In the genomic region with DNA sequence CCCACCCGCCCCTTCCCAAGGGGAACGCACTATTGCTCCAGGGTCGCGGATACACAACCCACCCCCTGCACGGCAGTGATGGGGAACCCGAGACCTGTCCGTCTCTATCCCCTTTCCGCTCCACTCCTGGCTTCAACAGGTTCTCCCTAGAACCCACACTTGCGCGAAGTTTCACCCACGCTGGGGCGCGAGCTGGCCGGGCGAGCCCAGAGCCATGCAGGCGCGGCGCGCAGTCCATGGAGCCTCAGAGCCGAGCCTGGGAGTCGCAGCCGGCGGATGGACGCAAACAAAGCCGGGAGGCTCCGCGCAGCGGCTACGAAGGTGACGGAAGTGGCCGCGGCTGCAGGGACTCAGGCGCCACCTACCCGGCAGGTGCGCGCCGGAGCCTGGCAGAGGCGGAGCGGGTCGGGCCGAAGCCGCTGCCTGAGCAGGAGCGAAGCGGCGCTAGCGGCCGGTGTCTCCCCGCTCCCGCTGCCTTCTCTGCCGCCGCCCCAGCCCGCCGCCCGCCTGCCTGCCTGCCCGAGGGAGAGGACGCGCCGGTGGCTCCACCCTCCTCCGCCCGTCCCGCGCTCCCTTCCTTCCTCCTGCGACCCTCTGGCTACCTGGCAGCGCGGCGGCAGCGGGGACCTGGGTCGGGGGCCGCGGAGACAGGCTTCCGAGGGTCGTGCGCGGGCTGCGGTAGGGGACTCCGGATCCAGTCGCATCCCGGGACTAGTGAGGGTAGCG, we compare ENCODE assay signal across 9 cellular contexts. TPM values are rescaled to one million over a fixed set of nuclear protein-coding genes. Genes with fewer than 3 reads are reported as not detected.
DNase-seq lines count a peak whose midpoint lies in the region; ATAC-seq, FAIRE-seq and TF ChIP-seq lines count a peak whose summit lies in the region.
"Had no signal": no experiment of that assay in that cellular context is flagged by ENCODE, and none has a peak within 500 bp of the region (broad histone marks: within the 10 kb centered on the region; RNA-seq: fewer than 3 reads in every experiment).

No MANE protein-coding gene starts in this region.

- peaks cover 62% of the 10 kb centered on the region for H3K27me3 Mint-ChIP-seq in GM23338 (ENCODE audit: insufficient read depth, low read depth, poor library complexity)

- dilution Hi-C loops in endothelial cell of umbilical vein (cut with MboI; ENCODE audit: extremely low pct_ligation_motif_present, low sequenced_read_pairs), result no loop called here

- H3K36me3 ChIP-seq in GM23338 (ENCODE audit: insufficient read depth) (no peaks in the 10 kb centered on the region), endothelial cell of umbilical vein (ENCODE audit: control insufficient read depth in 2 of 2, extremely low read depth in 1 of 2, insufficient read depth in 2 of 2, low read length in 2 of 2) (no peaks in the 10 kb centered on the region), pancreas (no peaks in the 10 kb centered on the region)

- no peak overlapping the region for H3K9ac ChIP-seq in endothelial cell of umbilical vein (replicated peaks; ENCODE audit: extremely low read depth, insufficient read depth, low read length)

- POLR2A ChIA-PET in endothelial cell of umbilical vein (lab: Charles Lee), result no interaction called here

- no peaks in the 10 kb centered on the region for H3K9me1 ChIP-seq in endothelial cell of umbilical vein (replicated peaks; ENCODE audit: control insufficient read depth, extremely low read depth, insufficient read depth, low read length)

- 1% methylated on average over 61 to 79 of the region's 79 CpGs for WGBS in pancreas, 2 donors

- H3K4me1 ChIP-seq in GM23338 (ENCODE audit: insufficient read depth), result peaks cover 36% of the 10 kb centered on the region
- no peaks in the 10 kb centered on the region for H3K4me1 ChIP-seq in endothelial cell of umbilical vein (ENCODE audit: control insufficient read depth, extremely low read depth, insufficient read depth, low read length)
- peaks cover 0 to 11% (median 0%) of the 10 kb centered on the region in 3 donors for H3K4me1 ChIP-seq in pancreas

- H3K27me3 ChIP-seq in GM23338 (ENCODE audit: insufficient read depth), result peaks cover 44% of the 10 kb centered on the region
- peaks cover 51 to 68% of the 10 kb centered on the region in 2 experiments for H3K27me3 ChIP-seq in endothelial cell of umbilical vein (ENCODE audit: control insufficient read depth in 2 of 2, insufficient read depth in 2 of 2, low read length in 2 of 2)
- H3K27me3 ChIP-seq in pancreas, result peaks cover 0 to 22% (median 4%) of the 10 kb centered on the region in 4 donors

- FAIRE-seq in endothelial cell of umbilical vein (lab: Jason Lieb, UNC) (no peak), pancreas (lab: Jason Lieb, UNC) (no peak)

- H3K27ac Mint-ChIP-seq in GM23338, result no peak overlapping the region
- H3K27ac Mint-ChIP-seq: dendritic cell treated with granulocyte-macrophage colony-stimulating factor and Interleukin-4, amounts not matched to agents 40 ng/mL and 50 ng/mL, for 4 days had no signal

- H3K79me2 ChIP-seq in GM23338 (replicated peaks; ENCODE audit: insufficient read depth), result peaks cover 19% of the 10 kb centered on the region; the same call in 1 of the 2 replicates
- no peaks in the 10 kb centered on the region for H3K79me2 ChIP-seq in endothelial cell of umbilical vein (ENCODE audit: control insufficient read depth, insufficient read depth, low read length)

- H2AFZ ChIP-seq in GM23338 (peak overlapping the region; percentile 76; the same call in 1 of the 2 replicates), endothelial cell of umbilical vein (ENCODE audit: low read depth, low read length) (no peak overlapping the region)

- H3K27ac ChIP-seq in GM23338 (ENCODE audit: low read depth), result no peak overlapping the region
- no peak overlapping the region for H3K27ac ChIP-seq in endothelial cell of umbilical vein (ENCODE audit: insufficient read depth, low read depth, low read length)
- no peak overlapping the region for H3K27ac ChIP-seq in pancreas

- TF ChIP-seq POLR2A in endothelial cell of umbilical vein (IDR thresholded peaks at IDR 0.05; ENCODE audit: low read depth, low read length), result no peak

- peaks cover 25% of the 10 kb centered on the region for H3K36me3 Mint-ChIP-seq in GM23338 (ENCODE audit: low read depth)

- peaks cover 41% of the 10 kb centered on the region for H3K4me1 Mint-ChIP-seq in GM23338

- peaks cover 16% of the 10 kb centered on the region for H3K9me3 Mint-ChIP-seq in GM23338

- TF ChIP-seq CTCF in GM23338 (conservative IDR thresholded peaks at IDR 0.05; ENCODE audit: low read depth in 2 of 2), result no peak; a peak in 1 of 4 replicates
- TF ChIP-seq CTCF in endothelial cell of umbilical vein (IDR thresholded peaks at IDR 0.05; ENCODE audit: extremely low read depth in 1 of 2, insufficient read depth in 1 of 2, low read depth in 1 of 2, low read length in 2 of 2), result no peak
- no peak for TF ChIP-seq CTCF in pancreas (IDR thresholded peaks at IDR 0.05)

- H3K9me3 ChIP-seq in endothelial cell of umbilical vein (replicated peaks; ENCODE audit: control insufficient read depth, insufficient read depth, low read length) (no peaks in the 10 kb centered on the region), pancreas (no peaks in the 10 kb centered on the region)

- peaks cover 22% of the 10 kb centered on the region for H3F3A ChIP-seq in GM23338 (replicated peaks; ENCODE audit: low read depth)

- BruUV-seq in endothelial cell of umbilical vein (replicated peaks; lab: Mats Ljungman, UMichigan), result no TSS peak

- intact Hi-C loops in endothelial cell of umbilical vein (cut with micrococcal nuclease), result no loop called here
- intact Hi-C loops in pancreas (cut with DNase I), result no loop called here

- peak; percentile 8 for ATAC-seq in GM23338
- ATAC-seq in pancreas, result peak; percentile 74 to 92 (median 90)
- no peak for ATAC-seq in GM19351 (IDR thresholded peaks at IDR 0.05; ENCODE audit: unreplicated experiment)

- peak overlapping the region; percentile 91 for H3K4me3 ChIP-seq in GM23338
- no peak overlapping the region for H3K4me3 ChIP-seq in endothelial cell of umbilical vein (replicated peaks in 1 of 3; ENCODE audit: insufficient read depth in 1 of 3, low read depth in 1 of 3, low read length in 3 of 3)
- H3K4me3 ChIP-seq in pancreas, result peak overlapping the region; percentile 5 to 49 (median 18)

- CTCF ChIA-PET in endothelial cell of umbilical vein (lab: Charles Lee), result interaction anchor here (1.1 kb wide), 1 partner anchor 10 kb away, joined by 3 read pairs; no protein-coding TSS in a partner anchor

- H3K4me2 ChIP-seq in GM23338 (peak overlapping the region; percentile 96), endothelial cell of umbilical vein (ENCODE audit: insufficient read depth, low read length) (no peak overlapping the region)

- H3K4me3 Mint-ChIP-seq in GM23338, result peak overlapping the region; percentile 83
- H3K4me3 Mint-ChIP-seq: dendritic cell treated with granulocyte-macrophage colony-stimulating factor and Interleukin-4, amounts not matched to agents 40 ng/mL and 50 ng/mL, for 4 days had no signal

- H4K20me1 ChIP-seq in GM23338 (replicated peaks; ENCODE audit: insufficient read depth) (no peaks in the 10 kb centered on the region), endothelial cell of umbilical vein (replicated peaks; ENCODE audit: control insufficient read depth, extremely low read depth, insufficient read depth, low read length) (no peaks in the 10 kb centered on the region)

- DNase-seq in GM23338 (ENCODE audit: low spot score), result peak; percentile 77
- DNase-seq in NCI-H748 (lab: John Stamatoyannopoulos, UW; ENCODE audit: unreplicated experiment), result peak; percentile 89
- no peak for DNase-seq in endothelial cell of umbilical vein (ENCODE audit: low read depth, low spot score)
- peak; percentile 29 to 85 (median 54) for DNase-seq in pancreas
- no peak for DNase-seq in EL
- no peak for DNase-seq in cerebellum (ENCODE audit: low spot score)
- no peak for DNase-seq in SKM-1 treated with dmso at 0.1 percent for 144 hours (lab: John Stamatoyannopoulos, UW; ENCODE audit: unreplicated experiment)

- H3K9me2 ChIP-seq in GM23338 (ENCODE audit: insufficient read depth), result no peaks in the 10 kb centered on the region

RNA-seq across cellular contexts. Expression of gene ALPG, which starts 14.0 kb away (rescaled TPM):
- total RNA-seq in GM23338 (2014; rRNA removed; shearing (Covaris generic)), result 2.5 and 3.8 TPM in 2 replicates
- polyA plus RNA-seq in GM23338 (2016; fragmentation: Nextera tagmentation; extraction: Ambion mirVana) (0.89 and 1.4 TPM in 2 replicates), endothelial cell of umbilical vein (not detected in 2 replicates), pancreas (not detected)
- total RNA-seq in endothelial cell of umbilical vein (not detected in 2 replicates), pancreas (not detected), cerebellum (not detected)
- not detected in 2 replicates for polyA plus RNA-seq in endothelial cell of umbilical vein (2011; cell fraction: cytosol; rRNA removed)
- not detected in 2 replicates for polyA plus RNA-seq in endothelial cell of umbilical vein (2011; cell fraction: nucleus; rRNA removed)
- not detected in 2 replicates for polyA plus RNA-seq in endothelial cell of umbilical vein (2012)
- not detected in 2 replicates for polyA minus RNA-seq in endothelial cell of umbilical vein
- not detected for polyA minus RNA-seq in endothelial cell of umbilical vein (2011; cell fraction: cytosol; rRNA and poly(A)+ RNA removed)
- not detected in 2 replicates for polyA minus RNA-seq in endothelial cell of umbilical vein (2011; cell fraction: nucleus; rRNA and poly(A)+ RNA removed)

RNA-seq across cellular contexts. Expression of gene ALPI, which starts 35.3 kb away (rescaled TPM):
- not detected in 2 replicates for total RNA-seq in GM23338 (2014; rRNA removed; shearing (Covaris generic))
- polyA plus RNA-seq in GM23338 (2016; fragmentation: Nextera tagmentation; extraction: Ambion mirVana), result not detected in 2 replicates
- not detected in 2 replicates for total RNA-seq in endothelial cell of umbilical vein
- polyA plus RNA-seq in endothelial cell of umbilical vein, result not detected in 2 replicates
- not detected in 2 replicates for polyA plus RNA-seq in endothelial cell of umbilical vein (2011; cell fraction: cytosol; rRNA removed)
- polyA plus RNA-seq in endothelial cell of umbilical vein (2011; cell fraction: nucleus; rRNA removed), result not detected in 2 replicates
- polyA plus RNA-seq in endothelial cell of umbilical vein (2012), result not detected in 2 replicates
- polyA minus RNA-seq in endothelial cell of umbilical vein, result not detected in 2 replicates
- 0.72 TPM for polyA minus RNA-seq in endothelial cell of umbilical vein (2011; cell fraction: cytosol; rRNA and poly(A)+ RNA removed)
- not detected in 2 replicates for polyA minus RNA-seq in endothelial cell of umbilical vein (2011; cell fraction: nucleus; rRNA and poly(A)+ RNA removed)
- total RNA-seq in pancreas, result not detected
- polyA plus RNA-seq in pancreas, result not detected
- total RNA-seq in cerebellum, result not detected

RNA-seq across cellular contexts. Expression of gene ALPP, which starts 42.1 kb away (rescaled TPM):
- total RNA-seq in GM23338 (2014; rRNA removed; shearing (Covaris generic)), result 0.28 and 0.31 TPM in 2 replicates
- polyA plus RNA-seq in GM23338 (2016; fragmentation: Nextera tagmentation; extraction: Ambion mirVana) (0.07 TPM in 1 of 2 replicates, not detected in the other), endothelial cell of umbilical vein (not detected in 2 replicates), pancreas (not detected)
- total RNA-seq in endothelial cell of umbilical vein (not detected in 2 replicates), pancreas (not detected), cerebellum (not detected)
- not detected in 2 replicates for polyA plus RNA-seq in endothelial cell of umbilical vein (2011; cell fraction: cytosol; rRNA removed)
- not detected in 2 replicates for polyA plus RNA-seq in endothelial cell of umbilical vein (2011; cell fraction: nucleus; rRNA removed)
- not detected in 2 replicates for polyA plus RNA-seq in endothelial cell of umbilical vein (2012)
- polyA minus RNA-seq in endothelial cell of umbilical vein, result not detected in 2 replicates
- polyA minus RNA-seq in endothelial cell of umbilical vein (2011; cell fraction: cytosol; rRNA and poly(A)+ RNA removed), result 1.1 TPM
- polyA minus RNA-seq in endothelial cell of umbilical vein (2011; cell fraction: nucleus; rRNA and poly(A)+ RNA removed), result not detected in 2 replicates

Comparison
In these comparisons a context has a peak if more than half of its experiments do, and no peak if none do; other contexts are left out.
1. DNase-seq: peak in GM23338 (single experiment), NCI-H748 (single experiment) and pancreas (6 of 6); none in endothelial cell of umbilical vein (single experiment), EL (single experiment), cerebellum (single experiment) and SKM-1 treated with dmso at 0.1 percent for 144 hours (single experiment).
2. H3K4me3 ChIP-seq: peak in GM23338 (single experiment) and pancreas (4 of 4); none in endothelial cell of umbilical vein (0 of 3).